Comparison of ENCODE assay signal across 8 cellular contexts in genomic region chr16:1706386-1707192, GRCh38. TPM values are rescaled to one million over a fixed set of nuclear protein-coding genes. Genes with fewer than 3 reads are reported as not detected.
DNase-seq lines count a peak whose midpoint lies in the region; ATAC-seq lines count a peak whose summit lies in the region.

No MANE protein-coding gene starts in this region.

- ATAC-seq in HG03159 (IDR thresholded peaks at IDR 0.05; ENCODE audit: unreplicated experiment), result peak; percentile 18
- peak; percentile 20 for ATAC-seq in left lobe of liver

- H3K27ac ChIP-seq in caudate nucleus (ENCODE audit: low read depth, low read length), result peak overlapping the region; percentile 81

- DNase-seq in activated gamma-delta T cell treated with Interleukin-2 at 50 U/mL for 16 hours, result peak; percentile 40
- DNase-seq in activated gamma-delta T cell (lab: John Stamatoyannopoulos, UW), result no peak
- DNase-seq in T-helper 9 cell, result peak; percentile 21
- peak in 8 of 61 donors; percentile 37 to 73 (median 53) for DNase-seq in caudate nucleus (lab: John Stamatoyannopoulos, UW)
- no peak for DNase-seq in left lobe of liver (ENCODE audit: low spot score)
- peak in 2 of 3 experiments; percentile 13 to 44 for DNase-seq in stimulated activated CD4-positive, alpha-beta T cell treated with anti-CD3 and anti-CD28 coated beads, TNF-alpha, amount 100 ng/mL, for 24 hours (ENCODE audit: low read depth in 3 of 3)
- no peak for DNase-seq in SK-N-DZ (ENCODE audit: low spot score)

RNA-seq across cellular contexts. Expression of gene MAPK8IP3, which starts 0.6 kb away (rescaled TPM):
- total RNA-seq in left lobe of liver, result 30.6 TPM
- 47.5 and 48.9 TPM in 2 replicates for polyA plus RNA-seq in SK-N-DZ (2014; cell fraction: cytosol; rRNA removed)
- 345 and 445 TPM in 2 replicates for polyA plus RNA-seq in SK-N-DZ (2014; cell fraction: nucleus; rRNA removed)

RNA-seq across cellular contexts. Expression of gene JPT2, which starts 28.5 kb away (rescaled TPM):
- total RNA-seq in left lobe of liver, result 33.1 TPM
- 101 and 120 TPM in 2 replicates for polyA plus RNA-seq in SK-N-DZ (2014; cell fraction: cytosol; rRNA removed)
- polyA plus RNA-seq in SK-N-DZ (2014; cell fraction: nucleus; rRNA removed), result 54.7 and 72.5 TPM in 2 replicates

Comparison
In these comparisons a context has a peak if more than half of its experiments do, and no peak if none do; other contexts are left out.
1. DNase-seq: peak in activated gamma-delta T cell treated with Interleukin-2 at 50 U/mL for 16 hours (single experiment), T-helper 9 cell (single experiment) and stimulated activated CD4-positive, alpha-beta T cell treated with anti-CD3 and anti-CD28 coated beads, TNF-alpha, amount 100 ng/mL, for 24 hours (2 of 3); none in activated gamma-delta T cell (single experiment), left lobe of liver (single experiment) and SK-N-DZ (single experiment).